In the genomic region with DNA sequence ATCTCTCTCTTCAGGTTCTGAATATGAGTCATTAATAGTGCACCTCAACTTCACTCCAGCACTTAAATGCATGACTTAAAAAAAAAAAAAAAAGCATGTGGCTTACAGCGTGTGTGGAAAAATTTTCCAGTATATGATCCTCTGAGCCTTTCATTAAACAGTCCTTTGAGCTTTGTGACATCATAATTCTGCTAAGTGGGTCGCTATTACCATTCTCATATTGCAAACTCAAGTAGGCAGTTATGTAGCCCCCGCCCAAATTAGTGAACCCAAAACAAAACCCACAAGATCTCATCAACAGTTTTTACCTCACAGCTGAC, we compare ENCODE assay signal across 8 cellular contexts. TPM values are rescaled to one million over a fixed set of nuclear protein-coding genes. Genes with fewer than 3 reads are reported as not detected.
DNase-seq lines count a peak whose midpoint lies in the region; ATAC-seq and TF ChIP-seq lines count a peak whose summit lies in the region.

No MANE protein-coding gene starts in this region.

- no peak for ATAC-seq in WTC11
- no peak for ATAC-seq in stimulated activated naive CD8-positive, alpha-beta T cell treated with anti-CD3 and anti-CD28 coated beads, Interleukin-15, amount 100 ng/mL, for 72 hours

- peak; percentile 48 for DNase-seq in NCI-H2107 (lab: John Stamatoyannopoulos, UW)
- no peak for DNase-seq in NCI-H2107 treated with DMSO at 0.1 percent for 48 hours (lab: John Stamatoyannopoulos, UW; ENCODE audit: unreplicated experiment)
- no peak for DNase-seq in WTC11 (ENCODE audit: low spot score)
- no peak for DNase-seq in stimulated activated naive CD8-positive, alpha-beta T cell treated with anti-CD3 and anti-CD28 coated beads, Interleukin-15, amount 100 ng/mL, for 72 hours
- DNase-seq in NOMO-1 (lab: John Stamatoyannopoulos, UW; ENCODE audit: unreplicated experiment in 2 of 2) = no peak
- no peak for DNase-seq in NCI-H128 (lab: John Stamatoyannopoulos, UW; ENCODE audit: unreplicated experiment)
- DNase-seq in T1000 (lab: John Stamatoyannopoulos, UW) = no peak

- no peaks in the 10 kb centered on the region for H3K9me3 Mint-ChIP-seq in WTC11
- peaks cover 10 to 17% of the 10 kb centered on the region in 2 donors for H3K9me3 Mint-ChIP-seq in stimulated activated naive CD8-positive, alpha-beta T cell treated with anti-CD3 and anti-CD28 coated beads, Interleukin-15, amount 100 ng/mL, for 72 hours

- peak overlapping the region; percentile 68 for H3K4me3 ChIP-seq in iPS-11a (ENCODE audit: low read depth, low read length)

- peak overlapping the region; percentile 77 for H3K27ac Mint-ChIP-seq in WTC11
- peak overlapping the region; percentile 84 to 94 for H3K27ac Mint-ChIP-seq in stimulated activated naive CD8-positive, alpha-beta T cell treated with anti-CD3 and anti-CD28 coated beads, Interleukin-15, amount 100 ng/mL, for 72 hours

- POLR2A ChIA-PET in WTC11 (lab: Charles Lee) = no interaction called here

- peaks cover 16% of the 10 kb centered on the region for H3K4me1 Mint-ChIP-seq in WTC11
- H3K4me1 Mint-ChIP-seq in stimulated activated naive CD8-positive, alpha-beta T cell treated with anti-CD3 and anti-CD28 coated beads, Interleukin-15, amount 100 ng/mL, for 72 hours = peaks cover 13% of the 10 kb centered on the region

- H3K36me3 Mint-ChIP-seq in WTC11 = peaks cover 26% of the 10 kb centered on the region

- H3K27me3 Mint-ChIP-seq in WTC11 (ENCODE audit: low read depth) = peaks cover 8% of the 10 kb centered on the region
- H3K27me3 Mint-ChIP-seq in stimulated activated naive CD8-positive, alpha-beta T cell treated with anti-CD3 and anti-CD28 coated beads, Interleukin-15, amount 100 ng/mL, for 72 hours = peaks cover 22% of the 10 kb centered on the region

- CTCF ChIA-PET in WTC11 (lab: Charles Lee) = interaction anchor here (1.3 kb wide), 1 partner anchor 124 kb away, joined by 5 read pairs; no protein-coding TSS in a partner anchor

- TF ChIP-seq CTCF in WTC11 (IDR thresholded peaks at IDR 0.05) = no peak

- peak overlapping the region; percentile 71 for H3K4me3 Mint-ChIP-seq in WTC11
- peak overlapping the region; percentile 73 to 94 for H3K4me3 Mint-ChIP-seq in stimulated activated naive CD8-positive, alpha-beta T cell treated with anti-CD3 and anti-CD28 coated beads, Interleukin-15, amount 100 ng/mL, for 72 hours

TF ChIP-seq in WTC11, 78 proteins besides CTCF, POLR2A, EP300 and RAD21:
- TF ChIP-seq OVOL2 (CRISPR knock-in tag; IDR thresholded peaks at IDR 0.05; ENCODE audit: borderline replicate concordance) (no peak), IRF2 (CRISPR knock-in tag; IDR thresholded peaks at IDR 0.05; ENCODE audit: borderline replicate concordance, low read depth) (no peak)

RNA-seq across cellular contexts. Expression of a gene that starts 0.7 kb away (rescaled TPM):
- 8.7 to 13.4 TPM (median 10.9 TPM) in 3 replicates for total RNA-seq in WTC11 (2021)

RNA-seq across cellular contexts. Expression of a gene that starts 58.0 kb away (rescaled TPM):
- total RNA-seq in WTC11 (2021) = 2.6 to 3.3 TPM (median 3.0 TPM) in 3 replicates
